Comparison of ENCODE assay signal across 22 cellular contexts in the genomic region with DNA sequence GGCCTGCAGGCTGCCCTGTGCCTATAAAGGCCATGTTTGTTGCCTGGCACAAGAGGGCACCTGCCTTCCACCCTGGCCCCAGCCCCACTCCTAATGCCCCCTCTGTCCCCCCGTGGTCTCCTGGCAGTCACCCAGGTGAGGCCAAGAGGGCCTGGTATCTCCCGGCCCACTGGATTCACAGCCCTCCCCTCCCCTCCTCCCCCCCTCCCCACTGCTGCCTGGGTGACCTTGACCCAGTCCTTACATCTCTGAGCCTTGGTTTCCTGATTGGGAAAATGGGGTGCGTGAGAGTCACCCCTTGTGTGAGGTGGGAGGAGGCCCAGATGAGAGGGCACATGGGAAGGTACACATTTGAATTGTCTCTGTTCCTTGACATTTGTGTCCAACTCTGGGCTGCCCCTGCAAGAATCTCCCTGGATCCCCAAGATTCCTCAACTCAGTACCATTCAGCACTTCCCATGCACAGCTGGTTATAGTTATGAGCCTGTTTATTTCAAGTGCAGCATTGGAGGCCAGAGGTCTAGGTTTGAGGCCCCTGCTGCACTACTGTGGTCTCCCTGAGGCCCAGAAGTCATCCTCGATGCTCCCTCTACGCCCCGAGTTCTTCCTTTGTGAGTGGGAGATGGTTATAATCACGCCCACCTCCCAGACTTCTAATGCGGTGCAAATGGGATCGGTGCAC. TPM values are rescaled to one million over a fixed set of nuclear protein-coding genes. Genes with fewer than 3 reads are reported as not detected.
DNase-seq lines count a peak whose midpoint lies in the region; ATAC-seq, FAIRE-seq and TF ChIP-seq lines count a peak whose summit lies in the region.
"Had no signal": no experiment of that assay in that cellular context is flagged by ENCODE, and none has a peak within 500 bp of the region (broad histone marks: within the 10 kb centered on the region; RNA-seq: fewer than 3 reads in every experiment).

No MANE protein-coding gene starts in this region.

- H3K9me3 Mint-ChIP-seq in neural progenitor cell, result no peaks in the 10 kb centered on the region
- H3K9me3 Mint-ChIP-seq: CD8-positive, alpha-beta memory T cell had no signal

- peak overlapping the region; percentile 96 for H3K27ac Mint-ChIP-seq in neural progenitor cell
- H3K27ac Mint-ChIP-seq: CD8-positive, alpha-beta memory T cell had no signal

- peaks cover 9% of the 10 kb centered on the region for H3K27me3 Mint-ChIP-seq in neural progenitor cell (ENCODE audit: insufficient read depth, low read depth)

- 79% methylated on average over 8 of the region's 9 CpGs for WGBS in A549 (ENCODE audit: missing lambda C conversion rate)

- no peak overlapping the region for H3K27ac ChIP-seq in A549
- H3K27ac ChIP-seq in neural progenitor cell, result no peak overlapping the region
- H3K27ac ChIP-seq: BLaER1 treated with 17β-estradiol and CSF1 and Interleukin-3, amounts not matched to agents 10 nM and 100 nM; RWPE1 had no signal

- no peak for TF ChIP-seq RAD21 in A549 (conservative IDR thresholded peaks at IDR 0.05 in 1 of 2, IDR thresholded peaks at IDR 0.05 in 1 of 2)

- H3K27me3 ChIP-seq in iPS-15b (ENCODE audit: control insufficient read depth, insufficient read depth, low read length) (no peaks in the 10 kb centered on the region), neural progenitor cell (no peaks in the 10 kb centered on the region)
- H3K27me3 ChIP-seq: BLaER1 treated with 17β-estradiol and CSF1 and Interleukin-3, amounts not matched to agents 10 nM and 100 nM had no signal

- H3K36me3 ChIP-seq in iPS-15b (ENCODE audit: control insufficient read depth, insufficient read depth, low read length) (no peaks in the 10 kb centered on the region), neural progenitor cell (no peaks in the 10 kb centered on the region)
- H3K36me3 ChIP-seq: BLaER1 treated with 17β-estradiol and CSF1 and Interleukin-3, amounts not matched to agents 10 nM and 100 nM had no signal

- H3K4me1 Mint-ChIP-seq in neural progenitor cell, result peaks cover 16% of the 10 kb centered on the region
- H3K4me1 Mint-ChIP-seq: CD8-positive, alpha-beta memory T cell had no signal

- H3K4me1 ChIP-seq in A549, result no peaks in the 10 kb centered on the region
- peaks cover 4% of the 10 kb centered on the region for H3K4me1 ChIP-seq in iPS-15b (ENCODE audit: control insufficient read depth, insufficient read depth, low read length)
- peaks cover 12% of the 10 kb centered on the region for H3K4me1 ChIP-seq in neural progenitor cell

- CTCF ChIA-PET in A549 (lab: Yijun Ruan, JAX), result interaction anchor here (1.4 kb wide), 1 partner anchor 37 kb away, joined by 3 read pairs; no protein-coding TSS in a partner anchor

- no peaks in the 10 kb centered on the region for H3K36me3 Mint-ChIP-seq in neural progenitor cell
- H3K36me3 Mint-ChIP-seq: CD8-positive, alpha-beta memory T cell had no signal

- ATAC-seq in A549 (peak; percentile 31 to 52; a peak in 3 of 6 replicates), SK-N-SH treated with all-trans-retinoic acid at 6 μM for 48 hours (peak; percentile 38)
- ATAC-seq: PC-3 had no signal

- H3K9ac ChIP-seq in iPS-15b (ENCODE audit: low read depth, low read length) (peak overlapping the region; percentile 65), neural progenitor cell (no peak overlapping the region)
- H3K9ac ChIP-seq: BLaER1 treated with 17β-estradiol and CSF1 and Interleukin-3, amounts not matched to agents 10 nM and 100 nM had no signal

- H2AFZ ChIP-seq in neural progenitor cell (replicated peaks), result peak overlapping the region; percentile 94

- FAIRE-seq in A549 (lab: Jason Lieb, UNC), result no peak
- FAIRE-seq: D721Med, GM19239 had no signal

- TF ChIP-seq CTCF in A549 (IDR thresholded peaks at IDR 0.05) (no peak), neural progenitor cell (IDR thresholded peaks at IDR 0.05) (no peak)

- no peak overlapping the region for H3K4me3 Mint-ChIP-seq in neural progenitor cell
- H3K4me3 Mint-ChIP-seq: CD8-positive, alpha-beta memory T cell had no signal

- H3K4me3 ChIP-seq in A549 (no peak overlapping the region), iPS-15b (ENCODE audit: low read depth, low read length) (no peak overlapping the region), neural progenitor cell (peak overlapping the region; percentile 29)
- H3K4me3 ChIP-seq: BLaER1 treated with 17β-estradiol and CSF1 and Interleukin-3, amounts not matched to agents 10 nM and 100 nM had no signal

- H3F3A ChIP-seq in neural progenitor cell (ENCODE audit: low read depth), result peaks cover 12% of the 10 kb centered on the region

- POLR2A ChIA-PET in A549 (lab: Yijun Ruan, JAX), result no interaction called here

- H3K9me3 ChIP-seq in A549 (no peaks in the 10 kb centered on the region), iPS-15b (ENCODE audit: control insufficient read depth, insufficient read depth, low read length) (no peaks in the 10 kb centered on the region), neural progenitor cell (ENCODE audit: low read depth) (no peaks in the 10 kb centered on the region)
- H3K9me3 ChIP-seq: BLaER1 treated with 17β-estradiol and CSF1 and Interleukin-3, amounts not matched to agents 10 nM and 100 nM had no signal

- no peak for TF ChIP-seq POLR2A in A549 (IDR thresholded peaks at IDR 0.05; ENCODE audit: low read length)

- DNase-seq in A549 (ENCODE audit: low read depth in 1 of 2, low spot score in 1 of 2) (no peak), neural progenitor cell (ENCODE audit: low spot score) (no peak), pons (ENCODE audit: low spot score) (no peak), NCI-H1417 treated with DMSO at 0.1 percent for 48 hours (lab: John Stamatoyannopoulos, UW) (no peak), epidermal melanocyte (ENCODE audit: insufficient read length, low spot score) (no peak), NCI-H774 (lab: John Stamatoyannopoulos, UW) (no peak)
- DNase-seq: 8988T; CD8-positive, alpha-beta memory T cell; DMS79; NCI-H1105 treated with DMSO at 0.1 percent for 48 hours; NCI-H1930; NCI-H2171; NCI-H748 treated with DMSO at 0.1 percent for 48 hours; PC-3 had no signal

- no peak overlapping the region for H3K4me2 ChIP-seq in A549
- H3K4me2 ChIP-seq in neural progenitor cell, result peak overlapping the region; percentile 75
- H3K4me2 ChIP-seq: BLaER1 treated with 17β-estradiol and CSF1 and Interleukin-3, amounts not matched to agents 10 nM and 100 nM had no signal

- TF ChIP-seq EP300 in A549 (IDR thresholded peaks at IDR 0.05), result no peak

- no peaks in the 10 kb centered on the region for H4K20me1 ChIP-seq in neural progenitor cell (ENCODE audit: low read depth)
- H4K20me1 ChIP-seq: BLaER1 treated with 17β-estradiol and CSF1 and Interleukin-3, amounts not matched to agents 10 nM and 100 nM had no signal

- no peaks in the 10 kb centered on the region for H3K79me2 ChIP-seq in neural progenitor cell (ENCODE audit: low read depth)

TF ChIP-seq in A549, 52 proteins besides CTCF, POLR2A, EP300 and RAD21:
- TF ChIP-seq ESRRA (IDR thresholded peaks at IDR 0.05; ENCODE audit: borderline replicate concordance, low read length) (no peak), GATA3 (IDR thresholded peaks at IDR 0.05; ENCODE audit: borderline replicate concordance) (no peak), HOXB5 (CRISPR knock-in tag; IDR thresholded peaks at IDR 0.05) (no peak)

TF ChIP-seq in SK-N-SH treated with all-trans-retinoic acid at 6 μM for 48 hours, 23 proteins besides CTCF, POLR2A, EP300 and RAD21 (continues in another document):
- no peak for TF ChIP-seq PPARA (CRISPR knock-in tag; IDR thresholded peaks at IDR 0.05; ENCODE audit: borderline replicate concordance)
- TF ChIP-seq ZNF8 (CRISPR knock-in tag; IDR thresholded peaks at IDR 0.05), result no peak
- no peak for TF ChIP-seq OSR1 (CRISPR knock-in tag; IDR thresholded peaks at IDR 0.05)
- TF ChIP-seq, protein P1, sequence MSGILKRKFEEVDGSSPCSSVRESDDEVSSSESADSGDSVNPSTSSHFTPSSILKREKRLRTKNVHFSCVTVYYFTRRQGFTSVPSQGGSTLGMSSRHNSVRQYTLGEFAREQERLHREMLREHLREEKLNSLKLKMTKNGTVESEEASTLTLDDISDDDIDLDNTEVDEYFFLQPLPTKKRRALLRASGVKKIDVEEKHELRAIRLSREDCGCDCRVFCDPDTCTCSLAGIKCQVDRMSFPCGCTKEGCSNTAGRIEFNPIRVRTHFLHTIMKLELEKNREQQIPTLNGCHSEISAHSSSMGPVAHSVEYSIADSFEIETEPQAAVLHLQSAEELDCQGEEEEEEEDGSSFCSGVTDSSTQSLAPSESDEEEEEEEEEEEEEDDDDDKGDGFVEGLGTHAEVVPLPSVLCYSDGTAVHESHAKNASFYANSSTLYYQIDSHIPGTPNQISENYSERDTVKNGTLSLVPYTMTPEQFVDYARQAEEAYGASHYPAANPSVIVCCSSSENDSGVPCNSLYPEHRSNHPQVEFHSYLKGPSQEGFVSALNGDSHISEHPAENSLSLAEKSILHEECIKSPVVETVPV (CRISPR knock-in tag; IDR thresholded peaks at IDR 0.05), result no peak
- TF ChIP-seq, protein P2, sequence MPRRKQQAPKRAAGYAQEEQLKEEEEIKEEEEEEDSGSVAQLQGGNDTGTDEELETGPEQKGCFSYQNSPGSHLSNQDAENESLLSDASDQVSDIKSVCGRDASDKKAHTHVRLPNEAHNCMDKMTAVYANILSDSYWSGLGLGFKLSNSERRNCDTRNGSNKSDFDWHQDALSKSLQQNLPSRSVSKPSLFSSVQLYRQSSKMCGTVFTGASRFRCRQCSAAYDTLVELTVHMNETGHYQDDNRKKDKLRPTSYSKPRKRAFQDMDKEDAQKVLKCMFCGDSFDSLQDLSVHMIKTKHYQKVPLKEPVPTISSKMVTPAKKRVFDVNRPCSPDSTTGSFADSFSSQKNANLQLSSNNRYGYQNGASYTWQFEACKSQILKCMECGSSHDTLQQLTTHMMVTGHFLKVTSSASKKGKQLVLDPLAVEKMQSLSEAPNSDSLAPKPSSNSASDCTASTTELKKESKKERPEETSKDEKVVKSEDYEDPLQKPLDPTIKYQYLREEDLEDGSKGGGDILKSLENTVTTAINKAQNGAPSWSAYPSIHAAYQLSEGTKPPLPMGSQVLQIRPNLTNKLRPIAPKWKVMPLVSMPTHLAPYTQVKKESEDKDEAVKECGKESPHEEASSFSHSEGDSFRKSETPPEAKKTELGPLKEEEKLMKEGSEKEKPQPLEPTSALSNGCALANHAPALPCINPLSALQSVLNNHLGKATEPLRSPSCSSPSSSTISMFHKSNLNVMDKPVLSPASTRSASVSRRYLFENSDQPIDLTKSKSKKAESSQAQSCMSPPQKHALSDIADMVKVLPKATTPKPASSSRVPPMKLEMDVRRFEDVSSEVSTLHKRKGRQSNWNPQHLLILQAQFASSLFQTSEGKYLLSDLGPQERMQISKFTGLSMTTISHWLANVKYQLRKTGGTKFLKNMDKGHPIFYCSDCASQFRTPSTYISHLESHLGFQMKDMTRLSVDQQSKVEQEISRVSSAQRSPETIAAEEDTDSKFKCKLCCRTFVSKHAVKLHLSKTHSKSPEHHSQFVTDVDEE (CRISPR knock-in tag; IDR thresholded peaks at IDR 0.05), result no peak

RNA-seq across cellular contexts. Expression of a gene that starts 58.9 kb away (rescaled TPM):
- 0.16 TPM in 1 of 2 replicates, not detected in the other for polyA plus RNA-seq in A549 (2011; rRNA removed)
- 0.07 and 0.10 TPM in 2 replicates for polyA plus RNA-seq in A549 (2012; cell fraction: cytosol; rRNA removed)
- 0.06 and 0.17 TPM in 2 replicates for polyA plus RNA-seq in A549 (2012; cell fraction: nucleus; rRNA removed)
- polyA plus RNA-seq in A549 (2017; fragmentation: RNase III; extraction: RNeasy Plus Mini Kit Qiagen cat#74134 plus additional on column Dnase treatment), result not detected in 3 replicates
- not detected in 2 replicates for polyA minus RNA-seq in A549 (2011; rRNA and poly(A)+ RNA removed)
- not detected in 2 replicates for total RNA-seq in neural progenitor cell (ENCODE audit: low replicate concordance)
- total RNA-seq: CD8-positive, alpha-beta memory T cell; LHCN-M2; NCI-H460; PC-3 had no signal
- polyA plus RNA-seq: CD8-positive, alpha-beta memory T cell had no signal
